Comparison of ENCODE assay signal across 19 cellular contexts in the genomic region with DNA sequence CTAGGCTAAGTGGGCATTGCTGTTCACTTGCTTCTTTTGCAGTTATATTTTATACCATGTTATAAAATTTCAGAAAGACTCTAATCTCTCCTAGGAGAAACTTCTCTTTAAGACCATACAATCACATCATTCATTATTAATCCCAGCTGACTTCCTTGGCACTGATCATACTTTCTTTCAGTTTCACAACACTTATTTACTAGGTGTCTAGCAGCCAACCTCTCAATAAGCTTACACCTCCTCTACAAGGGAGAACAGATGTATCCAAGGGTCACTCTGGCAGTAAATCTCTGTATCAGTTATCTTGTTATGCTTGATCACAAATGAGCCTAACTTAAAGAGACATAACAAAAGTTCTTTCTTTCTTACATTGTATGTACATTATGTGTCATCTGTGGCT.
DNase-seq lines count a peak whose midpoint lies in the region; ATAC-seq and TF ChIP-seq lines count a peak whose summit lies in the region.
"Had no signal": no experiment of that assay in that cellular context is flagged by ENCODE, and none has a peak within 500 bp of the region (broad histone marks: within the 10 kb centered on the region; RNA-seq: fewer than 3 reads in every experiment).

No MANE protein-coding gene starts in this region.

- H3K27ac Mint-ChIP-seq in CD4-positive, alpha-beta memory T cell: peak overlapping the region; percentile 18 to 73 (median 50)
- peak overlapping the region in 3 of 5 experiments; percentile 13 to 26 (median 26) for H3K27ac Mint-ChIP-seq in brain
- H3K27ac Mint-ChIP-seq: activated CD4-positive, alpha-beta memory T cell treated with anti-CD3 and anti-CD28 coated beads, Interleukin-2, amount 10 ng/mL, durations not matched to agents 7 days and 5 days; activated T-helper 2 cell treated with anti-CD3 and anti-CD28 coated beads, Interferon-gamma antibody, Interleukin-2, Interleukin-4, amounts not matched to agents 10 μg/mL and 5 μg/mL and 100 μg/mL, durations not matched to agents 14 hours and 24 hours and 36 hours had no signal

- no peak for TF ChIP-seq CTCF in brain (conservative IDR thresholded peaks at IDR 0.05)
- no peak for TF ChIP-seq CTCF in mucosa of descending colon (IDR thresholded peaks at IDR 0.05)

- POLR2A ChIA-PET in CD4-positive, alpha-beta memory T cell (lab: Charles Lee; ENCODE audit: partially characterized antibody): interaction anchor here (0.8 kb wide), 1 partner anchor 13 kb away, joined by 7 read pairs; no protein-coding TSS in a partner anchor

- H3K36me3 Mint-ChIP-seq in CD4-positive, alpha-beta memory T cell: peaks cover 49 to 64% of the 10 kb centered on the region in 2 donors
- H3K36me3 Mint-ChIP-seq in brain: peaks cover 19% of the 10 kb centered on the region

- peaks cover 36 to 70% (median 43%) of the 10 kb centered on the region in 4 donors for H3K4me1 Mint-ChIP-seq in CD4-positive, alpha-beta memory T cell
- H3K4me1 Mint-ChIP-seq in brain: no peaks in the 10 kb centered on the region

- CTCF ChIA-PET in CD4-positive, alpha-beta memory T cell (lab: Charles Lee; ENCODE audit: partially characterized antibody): interaction anchor here (0.7 to 3.6 kb wide), 6 partner anchors 12 to 240 kb away, joined by 3 to 10 read pairs (median 5); no protein-coding TSS in a partner anchor

- peak overlapping the region in 1 of 8 donors; percentile 48 for H3K4me3 Mint-ChIP-seq in CD4-positive, alpha-beta memory T cell
- no peak overlapping the region for H3K4me3 Mint-ChIP-seq in brain
- H3K4me3 Mint-ChIP-seq: activated CD4-positive, alpha-beta memory T cell treated with anti-CD3 and anti-CD28 coated beads, Interleukin-2, amount 10 ng/mL, durations not matched to agents 7 days and 5 days; naive B cell had no signal

- no peak for DNase-seq in CD4-positive, alpha-beta memory T cell
- DNase-seq in mucosa of descending colon: no peak
- no peak for DNase-seq in HK-2 (ENCODE audit: unreplicated experiment)
- no peak for DNase-seq in HPDE6-E6E7 (ENCODE audit: extremely low spot score)
- no peak for DNase-seq in caudate nucleus (lab: John Stamatoyannopoulos, UW)
- DNase-seq: activated CD4-positive, alpha-beta memory T cell treated with anti-CD3 and anti-CD28 coated beads, Interleukin-2, amount 10 ng/mL, durations not matched to agents 7 days and 5 days; amniotic stem cell; central memory CD4-positive, alpha-beta T cell; naive B cell; NCI-H1930; NCI-H446 treated with DMSO at 0.1 percent for 48 hours; posterior cingulate gyrus; stimulated activated CD4-positive, alpha-beta T cell treated with anti-CD3 and anti-CD28 coated beads, Interleukin-4, amount 100 ng/mL, for 24 hours; SW 1271 had no signal

- H3K4me1 ChIP-seq in CD4-positive, alpha-beta memory T cell (ENCODE audit: insufficient read depth, low read length): peaks cover 38% of the 10 kb centered on the region
- no peaks in the 10 kb centered on the region for H3K4me1 ChIP-seq in mucosa of descending colon (ENCODE audit: low read depth)

- no peaks in the 10 kb centered on the region for H3K9me3 Mint-ChIP-seq in CD4-positive, alpha-beta memory T cell
- no peaks in the 10 kb centered on the region for H3K9me3 Mint-ChIP-seq in brain
- H3K9me3 Mint-ChIP-seq: activated CD4-positive, alpha-beta memory T cell treated with anti-CD3 and anti-CD28 coated beads, Interleukin-2, amount 10 ng/mL, durations not matched to agents 7 days and 5 days; activated T-helper 2 cell treated with anti-CD3 and anti-CD28 coated beads, Interferon-gamma antibody, Interleukin-2, Interleukin-4, amounts not matched to agents 10 μg/mL and 5 μg/mL and 100 μg/mL, durations not matched to agents 14 hours and 24 hours and 36 hours; naive B cell had no signal

- H3K4me3 ChIP-seq in CD4-positive, alpha-beta memory T cell (ENCODE audit: low read length in 2 of 2): no peak overlapping the region
- no peak overlapping the region for H3K4me3 ChIP-seq in mucosa of descending colon
- H3K4me3 ChIP-seq: esophagus muscularis mucosa, skin epidermis had no signal

- H3K36me3 ChIP-seq in CD4-positive, alpha-beta memory T cell (ENCODE audit: insufficient read depth, low read length): peaks cover 26% of the 10 kb centered on the region
- no peaks in the 10 kb centered on the region for H3K36me3 ChIP-seq in mucosa of descending colon (ENCODE audit: low read depth)

- intact Hi-C loops in CD4-positive, alpha-beta memory T cell (cut with micrococcal nuclease): no loop called here
- intact Hi-C loops in mucosa of descending colon (cut with DNase I, micrococcal nuclease): no loop called here

- H3K27ac ChIP-seq in CD4-positive, alpha-beta memory T cell (ENCODE audit: low read depth, low read length): no peak overlapping the region
- no peak overlapping the region for H3K27ac ChIP-seq in caudate nucleus (ENCODE audit: low read depth, low read length)
- H3K27ac ChIP-seq: esophagus muscularis mucosa, skin epidermis had no signal

- H3K9me3 ChIP-seq in CD4-positive, alpha-beta memory T cell (ENCODE audit: control insufficient read depth in 1 of 2, low read length in 2 of 2): no peaks in the 10 kb centered on the region
- no peaks in the 10 kb centered on the region for H3K9me3 ChIP-seq in mucosa of descending colon
- H3K9me3 ChIP-seq: esophagus muscularis mucosa had no signal

- no peaks in the 10 kb centered on the region for H3K27me3 Mint-ChIP-seq in CD4-positive, alpha-beta memory T cell
- no peaks in the 10 kb centered on the region for H3K27me3 Mint-ChIP-seq in brain
- H3K27me3 Mint-ChIP-seq: activated CD4-positive, alpha-beta memory T cell treated with anti-CD3 and anti-CD28 coated beads, Interleukin-2, amount 10 ng/mL, durations not matched to agents 7 days and 5 days; naive B cell had no signal

- no peaks in the 10 kb centered on the region for H3K27me3 ChIP-seq in CD4-positive, alpha-beta memory T cell (ENCODE audit: insufficient read depth, low read length)
- H3K27me3 ChIP-seq: esophagus muscularis mucosa had no signal

- ATAC-seq in GM19463 (IDR thresholded peaks at IDR 0.05; ENCODE audit: unreplicated experiment) (peak; percentile 45), mucosa of descending colon (peak; percentile 13)
